10 cellular contexts compared by ENCODE assay signal in the genomic region with DNA sequence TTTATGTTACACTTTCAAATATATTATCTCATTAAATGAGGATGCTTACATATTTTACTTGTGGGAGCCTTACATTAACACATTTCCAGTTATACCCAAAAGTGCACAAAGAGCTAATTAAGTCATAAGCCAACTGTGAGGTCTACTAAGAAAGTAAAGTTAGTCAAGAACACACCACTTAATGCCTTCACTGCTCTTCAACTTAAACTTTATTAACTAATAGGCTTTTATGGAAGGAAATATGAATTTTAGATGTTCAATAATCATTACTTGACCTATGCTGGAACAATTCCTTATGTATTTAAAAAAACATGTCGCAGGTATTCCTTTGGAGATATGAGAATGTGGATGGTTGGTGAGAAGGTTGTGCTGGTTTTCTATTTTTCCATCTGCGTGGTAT. TPM values are rescaled to one million over a fixed set of nuclear protein-coding genes. Genes with fewer than 3 reads are reported as not detected.
DNase-seq lines count a peak whose midpoint lies in the region; ATAC-seq and TF ChIP-seq lines count a peak whose summit lies in the region.
"Had no signal": no experiment of that assay in that cellular context is flagged by ENCODE, and none has a peak within 500 bp of the region (broad histone marks: within the 10 kb centered on the region; RNA-seq: fewer than 3 reads in every experiment).

No MANE protein-coding gene starts in this region.

- H3K4me1 Mint-ChIP-seq in CD8-positive, alpha-beta T cell (ENCODE audit: low read depth): peaks cover 59% of the 10 kb centered on the region

- peak overlapping the region; percentile 66 for H3K27ac ChIP-seq in CD8-positive, alpha-beta T cell (ENCODE audit: low read depth, low read length)
- H3K27ac ChIP-seq in coronary artery: peak overlapping the region in 1 of 2 donors; percentile 79

- H3K4me3 Mint-ChIP-seq in CD8-positive, alpha-beta T cell: peak overlapping the region; percentile 88

- no peak for DNase-seq in CD8-positive, alpha-beta T cell
- no peak for DNase-seq in Jurkat, Clone E6-1 (ENCODE audit: low read depth, low spot score)
- DNase-seq in coronary artery (ENCODE audit: low spot score): no peak
- no peak for DNase-seq in anterior cingulate cortex (lab: John Stamatoyannopoulos, UW)
- DNase-seq in NCI-H187 treated with DMSO at 0.1 percent for 48 hours (lab: John Stamatoyannopoulos, UW): no peak
- no peak for DNase-seq in LoVo (ENCODE audit: low spot score)
- no peak for DNase-seq in NCI-H2171 treated with DMSO at 0.1 percent for 48 hours (lab: John Stamatoyannopoulos, UW)
- DNase-seq: activated effector memory CD4-positive, alpha-beta T cell treated with anti-CD3 and anti-CD28 coated beads, Interleukin-2, amount 50 U/mL, for 16 hours had no signal

- TF ChIP-seq CTCF in CD8-positive, alpha-beta T cell (IDR thresholded peaks at IDR 0.05): no peak
- TF ChIP-seq CTCF in coronary artery (IDR thresholded peaks at IDR 0.05): no peak

- no peaks in the 10 kb centered on the region for H3K27me3 ChIP-seq in CD8-positive, alpha-beta T cell (ENCODE audit: insufficient read depth, low read length)
- no peaks in the 10 kb centered on the region for H3K27me3 ChIP-seq in neuron (ENCODE audit: insufficient read depth, low read length)

- intact Hi-C loops in CD8-positive, alpha-beta T cell (cut with DNase I, micrococcal nuclease): loop anchor here (1.0 to 5.0 kb wide), 9 partner anchors 8 to 1972 kb away; a partner anchor contains a TSS

- no peaks in the 10 kb centered on the region for H3K9me3 ChIP-seq in CD8-positive, alpha-beta T cell (ENCODE audit: low read length)
- H3K9me3 ChIP-seq in neuron (ENCODE audit: low read length): no peaks in the 10 kb centered on the region
- H3K9me3 ChIP-seq: HAP-1 had no signal

- H2AFZ ChIP-seq in neuron (ENCODE audit: low read depth, low read length): peak overlapping the region; percentile 50

- no peaks in the 10 kb centered on the region for H3K27me3 Mint-ChIP-seq in CD8-positive, alpha-beta T cell (ENCODE audit: low read depth)

- peak overlapping the region; percentile 97 for H3K27ac Mint-ChIP-seq in CD8-positive, alpha-beta T cell

- peak overlapping the region; percentile 66 for H3K4me3 ChIP-seq in CD8-positive, alpha-beta T cell (ENCODE audit: low read depth, low read length)
- peak overlapping the region; percentile 70 for H3K4me3 ChIP-seq in Jurkat, Clone E6-1 (ENCODE audit: low read length)
- H3K4me3 ChIP-seq in coronary artery: peak overlapping the region; percentile 62
- H3K4me3 ChIP-seq in neuron (ENCODE audit: low read length): peak overlapping the region; percentile 80

- peaks cover 34% of the 10 kb centered on the region for H3K4me1 ChIP-seq in CD8-positive, alpha-beta T cell (ENCODE audit: insufficient read depth, low read length)
- peaks cover 10% of the 10 kb centered on the region for H3K4me1 ChIP-seq in neuron (ENCODE audit: insufficient read depth, low read length)
- H3K4me1 ChIP-seq: HAP-1 had no signal

- no peak for ATAC-seq in CD8-positive, alpha-beta T cell

- peaks cover 32% of the 10 kb centered on the region for H3K36me3 Mint-ChIP-seq in CD8-positive, alpha-beta T cell

- H3K36me3 ChIP-seq in CD8-positive, alpha-beta T cell (ENCODE audit: insufficient read depth, low read length): no peaks in the 10 kb centered on the region
- peaks cover 3% of the 10 kb centered on the region for H3K36me3 ChIP-seq in neuron (ENCODE audit: insufficient read depth, low read length)
- H3K36me3 ChIP-seq: HAP-1 had no signal

- CTCF ChIA-PET in CD8-positive, alpha-beta T cell (lab: Charles Lee): interaction anchor here (1.3 to 1.7 kb wide), 6 partner anchors 10 to 367 kb away, joined by 3 to 6 read pairs (median 4); no protein-coding TSS in a partner anchor

- no peaks in the 10 kb centered on the region for H3K9me3 Mint-ChIP-seq in CD8-positive, alpha-beta T cell

- POLR2A ChIA-PET in CD8-positive, alpha-beta T cell (lab: Charles Lee): interaction anchor here (5.7 kb wide), 1 partner anchor 10 kb away, joined by 71 read pairs; no protein-coding TSS in a partner anchor

RNA-seq across cellular contexts. Expression of a gene that starts 3.4 kb away (rescaled TPM):
- 10 to 100 TPM; 15.6 to 16.4 TPM for total RNA-seq in CD8-positive, alpha-beta T cell
- polyA plus RNA-seq in Jurkat, Clone E6-1 (2012; ENCODE audit: insufficient read depth, insufficient read length): 17.9 TPM
